ENCODE assay signal across 8 cellular contexts in the genomic region with DNA sequence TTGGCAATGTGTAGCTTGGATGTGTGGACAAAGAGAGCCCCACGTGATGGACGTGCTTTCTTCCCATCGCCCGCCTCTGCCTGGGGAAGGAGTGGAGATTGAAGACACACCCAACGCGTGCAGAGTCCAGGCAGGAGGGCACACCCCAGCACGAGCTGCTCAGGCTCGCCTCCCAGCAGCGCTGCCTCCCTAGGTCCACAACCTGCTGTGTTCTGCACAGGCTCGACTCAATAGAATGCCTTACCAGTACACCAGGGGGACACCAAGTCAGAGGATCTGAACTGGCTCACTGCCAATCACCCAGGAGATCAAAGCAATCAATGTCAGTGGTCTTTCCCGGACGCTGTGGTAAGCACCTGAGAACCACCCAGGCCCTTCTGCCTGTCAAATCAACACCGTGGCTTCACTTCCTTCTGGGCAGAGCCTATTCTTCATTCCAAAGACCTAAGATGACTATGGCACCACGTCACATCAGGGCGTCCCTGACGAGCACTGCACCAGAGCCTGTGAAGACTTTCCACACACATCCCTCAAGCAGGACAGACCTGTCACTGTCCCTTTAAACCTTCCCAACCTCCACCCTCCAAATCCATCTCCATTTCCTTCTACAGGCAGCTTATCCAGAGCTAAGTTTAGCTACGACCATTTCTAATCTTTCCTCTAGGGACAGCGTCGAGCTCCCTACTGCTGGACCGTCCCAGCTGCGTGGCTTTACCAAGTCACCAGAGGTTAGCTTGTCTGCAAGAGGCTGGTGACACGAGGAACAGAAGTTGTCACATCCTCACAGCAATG.
DNase-seq lines count a peak whose midpoint lies in the region; ATAC-seq and TF ChIP-seq lines count a peak whose summit lies in the region.

No MANE protein-coding gene starts in this region.

- no peaks in the 10 kb centered on the region for H3K27me3 ChIP-seq in suprapubic skin

- no peak for TF ChIP-seq POLR2A in suprapubic skin (IDR thresholded peaks at IDR 0.05)

- H3K36me3 ChIP-seq in suprapubic skin, result no peaks in the 10 kb centered on the region

- DNase-seq in AG08396 (ENCODE audit: low spot score), result peak; percentile 50
- DNase-seq in GM13977 (ENCODE audit: low spot score), result no peak
- DNase-seq in NCI-H748 (lab: John Stamatoyannopoulos, UW; ENCODE audit: unreplicated experiment), result peak; percentile 68
- DNase-seq in caudate nucleus (lab: John Stamatoyannopoulos, UW), result peak in 7 of 61 donors; percentile 9 to 53 (median 48)
- no peak for DNase-seq in left lobe of liver (ENCODE audit: low spot score)
- DNase-seq in suprapubic skin (ENCODE audit: low spot score in 2 of 2), result peak in 1 of 2 donors; percentile 82
- no peak for DNase-seq in DMS79 (lab: John Stamatoyannopoulos, UW)

- peaks cover 73% of the 10 kb centered on the region for H3K4me1 ChIP-seq in suprapubic skin

- H3K9me3 ChIP-seq in suprapubic skin, result no peaks in the 10 kb centered on the region

- in situ Hi-C loops in GM13977 (cut with MboI; ENCODE audit: low pct_unique_long_range_greater_than_20kb, low sequenced_read_pairs, unreplicated experiment), result no loop called here

- TF ChIP-seq CTCF in GM13977 (IDR thresholded peaks at IDR 0.05; ENCODE audit: extremely low read depth, insufficient read depth, missing control alignments) (peak; percentile 21), suprapubic skin (IDR thresholded peaks at IDR 0.05) (peak in 1 of 2 donors; percentile 15)

- TF ChIP-seq EP300 in suprapubic skin (IDR thresholded peaks at IDR 0.05), result no peak

- ATAC-seq in left lobe of liver (peak; percentile 56), HG03045 (IDR thresholded peaks at IDR 0.05; ENCODE audit: unreplicated experiment) (no peak)

- 31% methylated on average over 16 of the region's 22 CpGs for WGBS in suprapubic skin

- no peak overlapping the region for H3K4me3 ChIP-seq in suprapubic skin

- peak overlapping the region; percentile 37 for H3K27ac ChIP-seq in caudate nucleus (ENCODE audit: low read depth, low read length)
- peak overlapping the region; percentile 50 for H3K27ac ChIP-seq in suprapubic skin

Comparison
In these comparisons a context has a peak if more than half of its experiments do, and no peak if none do; other contexts are left out.
1. DNase-seq: peak in AG08396 (single experiment) and NCI-H748 (single experiment); none in GM13977 (single experiment), left lobe of liver (single experiment) and DMS79 (single experiment).